In the genomic region with DNA sequence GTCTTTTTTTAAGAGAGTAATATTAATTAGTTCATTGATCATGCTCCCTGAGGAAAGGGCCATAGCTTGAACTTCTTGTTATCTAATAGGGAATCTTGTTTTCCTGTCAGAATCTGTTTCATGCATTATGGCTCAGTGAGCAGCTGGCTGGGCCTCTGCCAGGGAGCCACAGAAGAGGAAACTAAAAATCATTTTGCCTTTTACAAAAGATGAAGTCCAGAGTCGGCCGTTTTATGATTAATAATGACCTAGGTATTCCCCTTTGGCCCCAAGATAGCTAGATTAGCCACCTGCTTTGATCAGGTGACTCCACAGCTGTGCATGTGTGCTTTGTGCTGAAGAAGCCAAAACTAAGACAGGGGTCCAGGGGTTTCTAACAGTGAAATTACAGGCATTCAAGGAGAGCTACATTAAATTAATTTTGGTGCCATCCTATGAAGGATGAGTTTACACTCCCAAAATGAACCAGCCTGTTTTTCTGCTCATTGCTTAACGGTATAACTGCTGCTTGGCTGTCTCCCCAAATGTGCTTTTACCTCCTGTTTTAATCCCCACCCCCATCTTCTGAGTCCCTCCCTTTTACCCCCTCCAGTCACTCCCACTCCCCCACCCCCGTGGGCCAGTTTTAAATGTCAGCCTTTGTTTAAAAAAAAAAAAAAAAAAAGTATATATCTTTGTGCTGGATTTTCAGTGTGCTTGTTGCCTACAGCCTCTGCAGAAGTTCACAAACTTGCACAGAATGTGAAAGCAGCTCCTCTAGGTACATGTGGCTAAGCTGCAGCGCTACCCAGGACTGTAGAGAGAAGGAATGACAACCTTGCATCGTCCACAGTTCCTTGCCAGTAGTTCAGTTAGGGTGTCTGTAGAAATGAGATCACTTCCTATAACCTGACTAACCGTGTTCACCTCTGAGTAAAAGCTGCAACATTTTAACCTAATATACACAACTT, we compare ENCODE assay signal across 7 cellular contexts.
DNase-seq lines count a peak whose midpoint lies in the region; ATAC-seq and TF ChIP-seq lines count a peak whose summit lies in the region.

No MANE protein-coding gene starts in this region.

- DNase-seq in GM12864 (ENCODE audit: low read depth) (peak; percentile 79), kidney tubule cell (ENCODE audit: low spot score) (peak; percentile 82), HPDE6-E6E7 (ENCODE audit: extremely low spot score) (no peak)
- DNase-seq in activated effector memory CD4-positive, alpha-beta T cell treated with Interleukin-2 at 50 U/mL for 16 hours, result no peak

- TF ChIP-seq CTCF in GM12864 (IDR thresholded peaks at IDR 0.05; ENCODE audit: low read depth, low read length, missing control alignments), result no peak

- H3K36me3 Mint-ChIP-seq in T-helper 1 cell treated with Interleukin-12 subunit alpha and Interleukin-12 subunit beta and Interleukin-4 antibody, amounts not matched to agents 30 μg/mL and 1 μg/mL, for 36 hours (ENCODE audit: low read depth), result peaks cover 10% of the 10 kb centered on the region

- peak overlapping the region; percentile 75 for H3K4me3 Mint-ChIP-seq in T-helper 1 cell treated with Interleukin-12 subunit alpha and Interleukin-12 subunit beta and Interleukin-4 antibody, amounts not matched to agents 30 μg/mL and 1 μg/mL, for 36 hours

- H3K9me3 Mint-ChIP-seq in T-helper 1 cell treated with Interleukin-12 subunit alpha and Interleukin-12 subunit beta and Interleukin-4 antibody, amounts not matched to agents 30 μg/mL and 1 μg/mL, for 36 hours, result peaks cover 5% of the 10 kb centered on the region

- H3K27ac Mint-ChIP-seq in T-helper 1 cell treated with Interleukin-12 subunit alpha and Interleukin-12 subunit beta and Interleukin-4 antibody, amounts not matched to agents 30 μg/mL and 1 μg/mL, for 36 hours, result peak overlapping the region; percentile 98

- H3K4me3 ChIP-seq in GM12864 (ENCODE audit: low read depth, low read length), result no peak overlapping the region

- peaks cover 54% of the 10 kb centered on the region for H3K4me1 Mint-ChIP-seq in T-helper 1 cell treated with Interleukin-12 subunit alpha and Interleukin-12 subunit beta and Interleukin-4 antibody, amounts not matched to agents 30 μg/mL and 1 μg/mL, for 36 hours (ENCODE audit: low read depth)

- H3K27me3 Mint-ChIP-seq in T-helper 1 cell treated with Interleukin-12 subunit alpha and Interleukin-12 subunit beta and Interleukin-4 antibody, amounts not matched to agents 30 μg/mL and 1 μg/mL, for 36 hours (ENCODE audit: low read depth), result no peaks in the 10 kb centered on the region

- peak; percentile 36 for ATAC-seq in GM19372 (IDR thresholded peaks at IDR 0.05; ENCODE audit: low read depth, unreplicated experiment)
- ATAC-seq in HG03342 (IDR thresholded peaks at IDR 0.05; ENCODE audit: unreplicated experiment), result peak; percentile 38

Comparison
In these comparisons a context has a peak if more than half of its experiments do, and no peak if none do; other contexts are left out.
1. DNase-seq: peak in GM12864 (single experiment) and kidney tubule cell (single experiment); none in HPDE6-E6E7 (single experiment) and activated effector memory CD4-positive, alpha-beta T cell treated with Interleukin-2 at 50 U/mL for 16 hours (single experiment).